ENCODE assay signal across 1 cellular context in genomic region chr5:66144074-66144798, GRCh38.
TF ChIP-seq lines count a peak whose summit lies in the region.

Gene SREK1, plus strand, starts transcription at chr5:66144300. Its CDS starts 77 bp downstream, at chr5:66144377.

TF ChIP-seq in K562, 482 proteins besides CTCF, POLR2A, EP300 and RAD21 (continued from another document and continues in another):
- peak; percentile 33; the same call in 1 of the 2 replicates for TF ChIP-seq ZBTB43 (CRISPR knock-in tag; IDR thresholded peaks at IDR 0.05)
- no peak for TF ChIP-seq ZBED1 (IDR thresholded peaks at IDR 0.05)
- peak; percentile 90 for TF ChIP-seq CTBP1 (IDR thresholded peaks at IDR 0.05; ENCODE audit: borderline replicate concordance)
- TF ChIP-seq SRSF7 (optimal IDR thresholded peaks at IDR 0.05; ENCODE audit: low read depth, low read length), result no peak
- TF ChIP-seq CTCFL (IDR thresholded peaks at IDR 0.05; ENCODE audit: borderline replicate concordance, insufficient read depth, low read depth, low read length, poor library complexity, severe bottlenecking), result no peak
- no peak for TF ChIP-seq SLC30A9 (CRISPR knock-in tag; IDR thresholded peaks at IDR 0.05)
- no peak for TF ChIP-seq NFE2 (IDR thresholded peaks at IDR 0.05; ENCODE audit: low read depth)
- peak; percentile 35; the same call in 1 of the 2 replicates for TF ChIP-seq ZBTB33 (CRISPR knock-in tag; IDR thresholded peaks at IDR 0.05)
- no peak for TF ChIP-seq ELK1 (CRISPR knock-in tag; IDR thresholded peaks at IDR 0.05)
- peak; percentile 57; the same call in 1 of the 2 replicates for TF ChIP-seq ZNF740 (CRISPR knock-in tag; IDR thresholded peaks at IDR 0.05)
- no peak for TF ChIP-seq ZNF740 (tag; IDR thresholded peaks at IDR 0.05)
- TF ChIP-seq CLOCK (CRISPR knock-in tag; IDR thresholded peaks at IDR 0.05; ENCODE audit: borderline replicate concordance), result no peak
- peak; percentile 96 for TF ChIP-seq BMI1 (IDR thresholded peaks at IDR 0.05; ENCODE audit: low read length)
- TF ChIP-seq NONO (IDR thresholded peaks at IDR 0.05; ENCODE audit: low read depth in 2 of 2, low read length in 1 of 2), result peak; percentile 47 to 50; a peak in 3 of 4 replicates
- TF ChIP-seq ILK (tag; IDR thresholded peaks at IDR 0.05; ENCODE audit: borderline replicate concordance, low read depth), result no peak
- peak; percentile 35 for TF ChIP-seq CHD1 (IDR thresholded peaks at IDR 0.05; ENCODE audit: low read length)
- TF ChIP-seq MNT (conservative IDR thresholded peaks at IDR 0.05), result peak; percentile 87 to 93
- 0 out of 2 replicates have a peak, but pooled peaks have one; percentile 75 for TF ChIP-seq ZNF668 (CRISPR knock-in tag; IDR thresholded peaks at IDR 0.05)
- peak; percentile 64 for TF ChIP-seq SP1 (CRISPR knock-in tag; IDR thresholded peaks at IDR 0.05)
- peak; percentile 65 for TF ChIP-seq U2AF1 (optimal IDR thresholded peaks at IDR 0.05; ENCODE audit: low read depth, low read length)
- no peak for TF ChIP-seq ZFP91 (CRISPR knock-in tag; IDR thresholded peaks at IDR 0.05)
- no peak for TF ChIP-seq ZNF124 (CRISPR knock-in tag; IDR thresholded peaks at IDR 0.05)
- TF ChIP-seq DNMT1 (IDR thresholded peaks at IDR 0.05), result no peak
- no peak for TF ChIP-seq TAF15 (IDR thresholded peaks at IDR 0.05; ENCODE audit: low read depth, low read length)
- no peak for TF ChIP-seq ZNF551 (CRISPR knock-in tag; IDR thresholded peaks at IDR 0.05)
- peak; percentile 59; the same call in 1 of the 2 replicates for TF ChIP-seq RUNX1 (IDR thresholded peaks at IDR 0.05; ENCODE audit: low read depth)
- no peak for TF ChIP-seq ZNF561 (CRISPR knock-in tag; conservative IDR thresholded peaks at IDR 0.05)
- 0 out of 2 replicates have a peak, but pooled peaks have one; percentile 5 for TF ChIP-seq ARID1B (IDR thresholded peaks at IDR 0.05)
- TF ChIP-seq POLR2G (IDR thresholded peaks at IDR 0.05; ENCODE audit: low read depth, low read length), result peak; percentile 99
- no peak; the same call in 1 of the 2 replicates for TF ChIP-seq SOX6 (IDR thresholded peaks at IDR 0.05)
- no peak for TF ChIP-seq SMAD3 (CRISPR knock-in tag; conservative IDR thresholded peaks at IDR 0.05)
- TF ChIP-seq ZNF224 (CRISPR knock-in tag; IDR thresholded peaks at IDR 0.05), result no peak
- no peak for TF ChIP-seq ARID2 (IDR thresholded peaks at IDR 0.05)
- TF ChIP-seq ZNF407 (IDR thresholded peaks at IDR 0.05; ENCODE audit: low read depth), result no peak
- peak; percentile 95; the same call in 1 of the 2 replicates for TF ChIP-seq ZNF197 (CRISPR knock-in tag; IDR thresholded peaks at IDR 0.05; ENCODE audit: low read depth)
